In the genomic region with DNA sequence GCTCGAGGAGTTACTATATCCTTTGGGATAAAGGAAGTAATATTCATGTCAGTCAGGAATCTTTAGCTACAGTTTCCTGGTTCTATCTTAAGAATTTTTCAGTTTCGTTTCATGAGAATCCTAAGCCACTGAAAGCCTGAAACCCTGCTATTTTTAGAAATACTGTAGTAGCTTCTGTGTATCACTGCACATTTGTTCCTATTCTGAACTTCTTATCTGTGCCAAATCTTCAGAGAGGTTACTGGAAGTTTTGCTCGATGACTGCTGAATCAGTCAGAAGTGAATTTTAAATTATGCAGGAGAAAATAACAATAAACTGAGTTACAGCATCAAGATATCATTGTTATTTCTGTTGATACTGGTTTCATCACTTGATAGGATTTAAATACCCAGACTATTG, we compare ENCODE assay signal across 9 cellular contexts.
DNase-seq lines count a peak whose midpoint lies in the region; TF ChIP-seq lines count a peak whose summit lies in the region.
"Had no signal": no experiment of that assay in that cellular context is flagged by ENCODE, and none has a peak within 500 bp of the region (broad histone marks: within the 10 kb centered on the region; RNA-seq: fewer than 3 reads in every experiment).

No MANE protein-coding gene starts in this region.

- peaks cover 14% of the 10 kb centered on the region for H3K4me1 ChIP-seq in OCI-LY3 (ENCODE audit: low read length)
- no peaks in the 10 kb centered on the region for H3K4me1 ChIP-seq in PC-9 (replicated peaks; ENCODE audit: insufficient read depth)

- CTCF ChIA-PET in PC-9 (lab: Charles Lee), result no interaction called here

- BruUV-seq in PC-9 (replicated peaks; lab: Mats Ljungman, UMichigan), result no TSS peak

- H3K4me2 ChIP-seq in OCI-LY3 (ENCODE audit: low read length), result peak overlapping the region; percentile 42
- no peak overlapping the region for H3K4me2 ChIP-seq in PC-9

- H3K36me3 ChIP-seq in OCI-LY3 (replicated peaks; ENCODE audit: low read depth, low read length), result no peaks in the 10 kb centered on the region
- no peaks in the 10 kb centered on the region for H3K36me3 ChIP-seq in PC-9 (ENCODE audit: low read depth)

- no peak overlapping the region for H3K9ac ChIP-seq in OCI-LY3 (ENCODE audit: low read length)

- POLR2A ChIA-PET in PC-9 (lab: Charles Lee; ENCODE audit: unreplicated experiment), result no interaction called here

- no peaks in the 10 kb centered on the region for H3F3A ChIP-seq in PC-9 (ENCODE audit: insufficient read depth, low read depth)

- H2AFZ ChIP-seq in OCI-LY3 (ENCODE audit: low read depth, low read length) (no peak overlapping the region), PC-9 (no peak overlapping the region)

- H4K20me1 ChIP-seq in OCI-LY3 (ENCODE audit: insufficient read depth, low read length), result no peaks in the 10 kb centered on the region
- H4K20me1 ChIP-seq in PC-9 (ENCODE audit: insufficient read depth), result no peaks in the 10 kb centered on the region

- no peaks in the 10 kb centered on the region for H3K9me3 ChIP-seq in OCI-LY3 (ENCODE audit: insufficient read depth, low read length)
- H3K9me3 ChIP-seq in PC-9 (ENCODE audit: insufficient read depth, low read depth), result no peaks in the 10 kb centered on the region

- TF ChIP-seq CTCF in OCI-LY3 (IDR thresholded peaks at IDR 0.05; ENCODE audit: low read depth, low read length) (no peak), PC-9 (conservative IDR thresholded peaks at IDR 0.05) (no peak)

- H3K9me2 ChIP-seq in PC-9 (ENCODE audit: insufficient read depth), result no peaks in the 10 kb centered on the region

- no peaks in the 10 kb centered on the region for H3K27me3 ChIP-seq in OCI-LY3 (ENCODE audit: low read depth, low read length)
- no peaks in the 10 kb centered on the region for H3K27me3 ChIP-seq in PC-9 (ENCODE audit: insufficient read depth, low read depth)

- intact Hi-C loops in PC-9 (cut with micrococcal nuclease; ENCODE audit: unreplicated experiment), result no loop called here

- DNase-seq in EH (ENCODE audit: low read depth), result peak; percentile 86
- DNase-seq in HCEC 1CT, result peak; percentile 48
- peak; percentile 81 for DNase-seq in iris pigment epithelial cell (ENCODE audit: low read depth)
- no peak for DNase-seq in stimulated activated CD4-positive, alpha-beta T cell treated with anti-CD3 and anti-CD28 coated beads, Interleukin-15, amount 100 ng/mL, for 24 hours
- no peak for DNase-seq in DMS 273 (lab: John Stamatoyannopoulos, UW; ENCODE audit: unreplicated experiment)
- DNase-seq in midbrain (lab: John Stamatoyannopoulos, UW), result no peak
- DNase-seq in PC-9, result no peak
- DNase-seq: activated B cell treated with CpG ODN at 0.5 μM for 24 hours had no signal

- H3K27ac ChIP-seq in OCI-LY3 (ENCODE audit: low read length), result no peak overlapping the region
- no peak overlapping the region for H3K27ac ChIP-seq in PC-9

- H3K79me2 ChIP-seq in OCI-LY3 (ENCODE audit: low read length) (no peaks in the 10 kb centered on the region), PC-9 (ENCODE audit: low read depth) (no peaks in the 10 kb centered on the region)

- H3K4me3 ChIP-seq in OCI-LY3 (ENCODE audit: low read length) (no peak overlapping the region), PC-9 (no peak overlapping the region)

Comparison
In these comparisons a context has a peak if more than half of its experiments do, and no peak if none do; other contexts are left out.
1. DNase-seq: peak in EH (single experiment), HCEC 1CT (single experiment) and iris pigment epithelial cell (single experiment); none in stimulated activated CD4-positive, alpha-beta T cell treated with anti-CD3 and anti-CD28 coated beads, Interleukin-15, amount 100 ng/mL, for 24 hours (single experiment), DMS 273 (single experiment), midbrain (single experiment) and PC-9 (0 of 2).